21 cellular contexts compared by ENCODE assay signal in genomic region chr6:154835307-154835706, GRCh38.
"Had no signal": no experiment of that assay in that cellular context is flagged by ENCODE, and none has a peak within 500 bp of the region (broad histone marks: within the 10 kb centered on the region; RNA-seq: fewer than 3 reads in every experiment).

No MANE protein-coding gene starts in this region.

- H3K4me3 ChIP-seq: dorsolateral prefrontal cortex, heart left ventricle, lung, ovary, right atrium auricular region, sigmoid colon, skin epidermis, upper lobe of left lung, uterus had no signal

- H3K27me3 Mint-ChIP-seq: naive B cell had no signal

- H3K9me3 Mint-ChIP-seq: naive B cell had no signal

- H3K27me3 ChIP-seq: dorsolateral prefrontal cortex, heart left ventricle, ovary, right atrium auricular region, sigmoid colon, upper lobe of left lung, uterus had no signal

- H3K9me3 ChIP-seq: heart left ventricle, ovary, right atrium auricular region, sigmoid colon, upper lobe of left lung, uterus had no signal

- H3K4me3 Mint-ChIP-seq: naive B cell had no signal

- ATAC-seq: heart left ventricle, left ventricle myocardium superior had no signal

- DNase-seq: cortex of kidney; dorsolateral prefrontal cortex; effector CD8-positive, alpha-beta T cell; foreskin melanocyte; heart left ventricle; hypothalamus; islet precursor cell; left ventricle myocardium superior; mesenchymal stem cell; naive B cell; nucleus accumbens; ovary; sigmoid colon; stimulated activated CD4-positive, alpha-beta T cell treated with anti-CD3 and anti-CD28 coated beads, Interleukin-12 subunit alpha, Interleukin-12 subunit beta, amount 100 ng/mL, for 4 hours; stimulated activated CD4-positive, alpha-beta T cell treated with anti-CD3 and anti-CD28 coated beads, Interleukin-2, amount 100 ng/mL, for 48 hours; stimulated activated naive CD4-positive, alpha-beta T cell treated with Interleukin-2 at 50 U/mL for 16 hours; upper lobe of left lung; uterus had no signal

- H3K4me1 ChIP-seq: uterus had no signal

- H3K27ac ChIP-seq: dorsolateral prefrontal cortex, heart left ventricle, ovary, right atrium auricular region, sigmoid colon, upper lobe of left lung, uterus had no signal

- H3K36me3 ChIP-seq: ovary, uterus had no signal
